ENCODE assay signal across 21 cellular contexts in the genomic region with DNA sequence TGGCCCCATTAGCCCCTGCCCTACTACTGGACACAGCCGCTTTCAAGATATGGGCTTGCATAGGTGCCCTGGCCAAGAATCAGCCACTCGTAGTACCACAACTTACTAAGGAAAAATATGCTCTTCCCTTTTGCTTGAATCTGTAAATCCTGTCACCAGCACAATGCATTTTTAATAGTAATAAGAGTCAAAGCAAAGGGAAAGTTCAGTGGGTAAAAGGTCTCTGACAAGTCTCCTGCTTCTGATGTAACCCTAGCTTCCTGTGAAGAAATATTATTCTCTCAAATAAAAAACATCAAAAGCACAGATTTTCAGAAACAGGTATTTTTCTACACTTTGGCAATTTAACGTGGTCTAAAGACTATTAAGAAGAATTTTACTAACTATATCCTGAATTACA.
DNase-seq lines count a peak whose midpoint lies in the region; ATAC-seq, FAIRE-seq and TF ChIP-seq lines count a peak whose summit lies in the region.
"Had no signal": no experiment of that assay in that cellular context is flagged by ENCODE, and none has a peak within 500 bp of the region (broad histone marks: within the 10 kb centered on the region; RNA-seq: fewer than 3 reads in every experiment).

No MANE protein-coding gene starts in this region.

- H3K4me1 ChIP-seq in IMR-90 (ENCODE audit: control insufficient read depth, insufficient read depth, low read length) (peaks cover 12% of the 10 kb centered on the region), H1 (replicated peaks in 1 of 4; ENCODE audit: control insufficient read depth in 3 of 4, insufficient read depth in 4 of 4, low read length in 3 of 4) (no peaks in the 10 kb centered on the region), mesenchymal stem cell (ENCODE audit: control insufficient read depth, insufficient read depth, low read depth, low read length) (no peaks in the 10 kb centered on the region), smooth muscle cell (ENCODE audit: low read depth) (peaks cover 23% of the 10 kb centered on the region)
- H3K4me1 ChIP-seq: A549, Peyer's patch had no signal

- H3K4me3 Mint-ChIP-seq in osteocyte (ENCODE audit: unreplicated experiment), result no peak overlapping the region
- H3K4me3 Mint-ChIP-seq: B cell, CD14-positive monocyte, HFFc6 had no signal

- H3K4me1 Mint-ChIP-seq in osteocyte (ENCODE audit: unreplicated experiment), result peaks cover 6% of the 10 kb centered on the region
- H3K4me1 Mint-ChIP-seq: B cell, CD14-positive monocyte had no signal

- H3K4me2 ChIP-seq in IMR-90 (ENCODE audit: low read depth, low read length) (no peak overlapping the region), H1 (ENCODE audit: insufficient read depth in 1 of 2, low read depth in 2 of 2, low read length in 2 of 2) (no peak overlapping the region), mesenchymal stem cell (ENCODE audit: low read length, poor library complexity, severe bottlenecking) (no peak overlapping the region), smooth muscle cell (no peak overlapping the region)
- H3K4me2 ChIP-seq: A549 had no signal

- H3K18ac ChIP-seq in IMR-90 (ENCODE audit: low read depth, low read length) (peak overlapping the region; percentile 95), H1 (ENCODE audit: extremely low read depth, low read length) (no peak overlapping the region), mesenchymal stem cell (ENCODE audit: low read depth in 1 of 2, low read length in 2 of 2) (peak overlapping the region; percentile 43 to 46)

- H4K20me1 ChIP-seq in IMR-90 (ENCODE audit: insufficient read depth, low read length) (no peaks in the 10 kb centered on the region), H1 (replicated peaks in 1 of 2; ENCODE audit: control insufficient read depth in 1 of 2, insufficient read depth in 2 of 2, low read length in 2 of 2) (no peaks in the 10 kb centered on the region), smooth muscle cell (ENCODE audit: low read depth) (no peaks in the 10 kb centered on the region)

- peak overlapping the region; percentile 60 for H4K91ac ChIP-seq in IMR-90 (ENCODE audit: insufficient read depth, low read depth, low read length)
- no peak overlapping the region for H4K91ac ChIP-seq in H1 (replicated peaks; ENCODE audit: insufficient read length, low read length)
- H4K91ac ChIP-seq in mesenchymal stem cell (ENCODE audit: low read length), result no peak overlapping the region

- TF ChIP-seq POLR2A in IMR-90 (IDR thresholded peaks at IDR 0.05; ENCODE audit: low read depth, low read length), result no peak
- no peak for TF ChIP-seq POLR2A in H1 (IDR thresholded peaks at IDR 0.05; ENCODE audit: control extremely low read depth in 1 of 2, low read depth in 2 of 2, low read length in 2 of 2)

- H3K23me2 ChIP-seq in H1 (ENCODE audit: low read depth, low read length), result no peaks in the 10 kb centered on the region

- peaks cover 2% of the 10 kb centered on the region for H3K9me1 ChIP-seq in IMR-90 (ENCODE audit: insufficient read depth, low read length)

- intact Hi-C loops in IMR-90 (cut with micrococcal nuclease), result loop anchor here (2.0 kb wide), 1 partner anchor 70 kb away; no protein-coding TSS in a partner anchor

- H2BK5ac ChIP-seq in IMR-90 (ENCODE audit: low read depth, low read length, poor library complexity, severe bottlenecking) (no peak overlapping the region), H1 (ENCODE audit: low read depth, low read length) (no peak overlapping the region), mesenchymal stem cell (ENCODE audit: low read depth, low read length, poor library complexity, severe bottlenecking) (no peak overlapping the region)

- H3K27me3 ChIP-seq in IMR-90 (ENCODE audit: control insufficient read depth, insufficient read depth, low read length) (no peaks in the 10 kb centered on the region), H1 (replicated peaks in 1 of 4; ENCODE audit: control insufficient read depth in 3 of 4, extremely low read depth in 1 of 4, insufficient read depth in 3 of 4, low read length in 3 of 4) (no peaks in the 10 kb centered on the region), mesenchymal stem cell (ENCODE audit: control insufficient read depth in 1 of 2, insufficient read depth in 1 of 2, low read length in 2 of 2) (no peaks in the 10 kb centered on the region), smooth muscle cell (ENCODE audit: low read depth) (no peaks in the 10 kb centered on the region)
- H3K27me3 ChIP-seq: Peyer's patch had no signal

- H2BK20ac ChIP-seq in IMR-90 (ENCODE audit: low read depth, low read length), result peak overlapping the region; percentile 51; the same call in 1 of the 2 replicates
- H2BK20ac ChIP-seq in H1 (ENCODE audit: low read length), result no peak overlapping the region

- no peak for TF ChIP-seq EP300 in H1 (IDR thresholded peaks at IDR 0.05; ENCODE audit: borderline replicate concordance in 1 of 2, low read depth in 2 of 2, low read length in 2 of 2)

- POLR2A ChIA-PET in IMR-90 (lab: Charles Lee; ENCODE audit: unreplicated experiment), result no interaction called here
- POLR2A ChIA-PET in H1 (lab: Charles Lee; ENCODE audit: partially characterized antibody), result no interaction called here

- TF ChIP-seq CTCF in IMR-90 (conservative IDR thresholded peaks at IDR 0.05; ENCODE audit: low read depth, low read length) (no peak), H1 (IDR thresholded peaks at IDR 0.05; ENCODE audit: control extremely low read depth in 1 of 3, insufficient read depth in 1 of 3, low read depth in 1 of 3, low read length in 3 of 3) (no peak), smooth muscle cell (IDR thresholded peaks at IDR 0.05; ENCODE audit: borderline replicate concordance, insufficient read depth, poor library complexity, severe bottlenecking) (no peak), osteocyte (IDR thresholded peaks at IDR 0.05) (no peak)

- H3K27ac ChIP-seq in IMR-90 (ENCODE audit: insufficient read depth, low read length) (peak overlapping the region; percentile 13; the same call in 1 of the 2 replicates), H1 (ENCODE audit: low read depth, low read length) (no peak overlapping the region), mesenchymal stem cell (ENCODE audit: low read length, poor library complexity, severe bottlenecking) (no peak overlapping the region), smooth muscle cell (ENCODE audit: low read depth) (no peak overlapping the region)
- H3K27ac ChIP-seq: Peyer's patch had no signal

- H4K8ac ChIP-seq in IMR-90 (ENCODE audit: low read depth in 2 of 2, low read length in 2 of 2) (peak overlapping the region; percentile 63 to 80), H1 (ENCODE audit: extremely low read depth, insufficient read depth, low read length) (no peak overlapping the region), mesenchymal stem cell (ENCODE audit: low read length) (peak overlapping the region; percentile 54)

- no peak for FAIRE-seq in H1 (lab: Jason Lieb, UNC)
- FAIRE-seq: A549 had no signal

- TF ChIP-seq RAD21 in IMR-90 (IDR thresholded peaks at IDR 0.05; ENCODE audit: low read length) (no peak), H1 (IDR thresholded peaks at IDR 0.05 in 1 of 2, conservative IDR thresholded peaks at IDR 0.05 in 1 of 2; ENCODE audit: low read depth in 2 of 2, low read length in 2 of 2) (no peak)

- CTCF ChIA-PET in IMR-90 (lab: Yijun Ruan, JAX) (no interaction called here), H1 (lab: Charles Lee; ENCODE audit: partially characterized antibody) (interaction anchor here (0.6 kb wide), 1 partner anchor 41 kb away, joined by 4 read pairs; no protein-coding TSS in a partner anchor)

- H2BK120ac ChIP-seq in IMR-90 (ENCODE audit: low read depth, low read length) (peak overlapping the region; percentile 53), H1 (replicated peaks; ENCODE audit: low read depth, low read length) (no peak overlapping the region), mesenchymal stem cell (ENCODE audit: low read depth, low read length) (peak overlapping the region; percentile 73)

- H2AFZ ChIP-seq in IMR-90 (replicated peaks; ENCODE audit: low read length, poor library complexity), result no peak overlapping the region
- peak overlapping the region; percentile 65 for H2AFZ ChIP-seq in H1 (ENCODE audit: low read length)
- peak overlapping the region; percentile 51 for H2AFZ ChIP-seq in mesenchymal stem cell (ENCODE audit: low read depth, low read length)
- H2AFZ ChIP-seq in smooth muscle cell (ENCODE audit: low read depth), result peak overlapping the region; percentile 71

- H2BK15ac ChIP-seq in IMR-90 (ENCODE audit: low read depth, low read length) (peak overlapping the region; percentile 65; the same call in 1 of the 3 replicates), H1 (ENCODE audit: low read length) (no peak overlapping the region), mesenchymal stem cell (ENCODE audit: low read depth, poor library complexity, severe bottlenecking) (no peak overlapping the region)

- H4K5ac ChIP-seq in IMR-90 (ENCODE audit: low read depth, low read length) (peak overlapping the region; percentile 77), H1 (ENCODE audit: insufficient read length, low read depth, low read length) (no peak overlapping the region)

- H3K79me2 ChIP-seq in H1 (ENCODE audit: control insufficient read depth in 1 of 2, insufficient read depth in 2 of 2, low read length in 2 of 2) (no peaks in the 10 kb centered on the region), smooth muscle cell (ENCODE audit: low read depth) (no peaks in the 10 kb centered on the region)

- ATAC-seq in IMR-90 (ENCODE audit: low read depth), result no peak; the same call in 1 of the 2 replicates
- ATAC-seq in GM21367 (IDR thresholded peaks at IDR 0.05; ENCODE audit: unreplicated experiment), result no peak
- ATAC-seq: A549 had no signal

- in situ Hi-C loops in IMR-90 (cut with MboI; ENCODE audit: low sequenced_read_pairs), result no loop called here

- no peaks in the 10 kb centered on the region for H3K9me3 Mint-ChIP-seq in osteocyte (ENCODE audit: unreplicated experiment)
- H3K9me3 Mint-ChIP-seq: HFFc6 had no signal

- H3K23ac ChIP-seq in IMR-90 (ENCODE audit: low read depth, low read length) (no peak overlapping the region), H1 (ENCODE audit: insufficient read length) (no peak overlapping the region), mesenchymal stem cell (ENCODE audit: low read length in 2 of 2) (no peak overlapping the region)

- 0 out of 2 replicates have a peak overlapping the region, but pooled peaks have one; percentile 16 for H3K56ac ChIP-seq in IMR-90 (ENCODE audit: extremely low read depth, insufficient read depth, low read length)
- no peak overlapping the region for H3K56ac ChIP-seq in H1 (replicated peaks; ENCODE audit: insufficient read length, low read depth, low read length)

- H3K4me3 ChIP-seq in IMR-90 (ENCODE audit: insufficient read depth, low read depth, low read length) (no peak overlapping the region), H1 (ENCODE audit: extremely low read depth in 1 of 4, insufficient read depth in 2 of 4, low read depth in 3 of 4, low read length in 4 of 4) (no peak overlapping the region), mesenchymal stem cell (ENCODE audit: insufficient read depth in 1 of 2, low read depth in 1 of 2, low read length in 2 of 2) (no peak overlapping the region), smooth muscle cell (no peak overlapping the region)
- H3K4me3 ChIP-seq: A549, Peyer's patch had no signal

- BruUV-seq in IMR-90 (replicated peaks; lab: Mats Ljungman, UMichigan), result no TSS peak

- no peaks in the 10 kb centered on the region for H3F3A ChIP-seq in smooth muscle cell (ENCODE audit: low read depth)

- H3K14ac ChIP-seq in IMR-90 (replicated peaks; ENCODE audit: low read depth, low read length), result peak overlapping the region; percentile 60; the same call in 1 of the 2 replicates
- no peak overlapping the region for H3K14ac ChIP-seq in H1 (ENCODE audit: insufficient read length)
- no peak overlapping the region for H3K14ac ChIP-seq in mesenchymal stem cell (ENCODE audit: low read length in 2 of 2)

- no CpG with 5 or more reads among the region's 3 CpGs for WGBS in IMR-90 (ENCODE audit: extremely low coverage in 2 of 2, insufficient read length in 1 of 2), 2 experiments
- whole genome bisulfite sequencing in H1 (ENCODE audit: extremely low coverage in 1 of 2, insufficient coverage in 1 of 2, insufficient read length in 1 of 2, insufficient replicate concordance in 2 of 2, low coverage in 1 of 2, low lambda C conversion rate in 2 of 2, missing lambda C conversion rate in 1 of 2), 2 experiments, result 83% methylated on average over 3 of the region's 3 CpGs; no CpG with 5 or more reads in 1 of the 2 experiments
- 100% methylated on average over 1 of the region's 3 CpGs for WGBS in mesenchymal stem cell
- WGBS in smooth muscle cell (ENCODE audit: low lambda C conversion rate), result 88% methylated on average over 3 of the region's 3 CpGs

- H3K9ac ChIP-seq in IMR-90 (ENCODE audit: low read depth, low read length), result no peak overlapping the region
- H3K9ac ChIP-seq in H1 (replicated peaks in 1 of 4; ENCODE audit: extremely low read depth in 1 of 4, low read depth in 3 of 4, low read length in 3 of 4), result no peak overlapping the region
- H3K9ac ChIP-seq in mesenchymal stem cell (ENCODE audit: low read length), result peak overlapping the region; percentile 5
- no peak overlapping the region for H3K9ac ChIP-seq in smooth muscle cell (ENCODE audit: low read depth)

- H3K9me3 ChIP-seq in IMR-90 (ENCODE audit: control insufficient read depth, insufficient read depth, low read length), result no peaks in the 10 kb centered on the region
- H3K9me3 ChIP-seq in H1 (ENCODE audit: insufficient read depth in 2 of 2, low read depth in 1 of 2, low read length in 1 of 2), result no peaks in the 10 kb centered on the region
- H3K9me3 ChIP-seq in mesenchymal stem cell (ENCODE audit: control insufficient read depth, low read length), result no peaks in the 10 kb centered on the region
- H3K9me3 ChIP-seq in smooth muscle cell (replicated peaks; ENCODE audit: low read depth), result no peaks in the 10 kb centered on the region
- H3K9me3 ChIP-seq: A549, Peyer's patch had no signal

- H3K4ac ChIP-seq in IMR-90 (ENCODE audit: low read depth, low read length), result peak overlapping the region; percentile 50
- no peak overlapping the region for H3K4ac ChIP-seq in H1 (replicated peaks; ENCODE audit: insufficient read length, low read depth, low read length)
- no peak overlapping the region for H3K4ac ChIP-seq in mesenchymal stem cell (ENCODE audit: low read depth in 1 of 2, low read length in 2 of 2)

- H3K36me3 ChIP-seq in IMR-90 (ENCODE audit: control insufficient read depth, insufficient read depth, low read length), result no peaks in the 10 kb centered on the region
- no peaks in the 10 kb centered on the region for H3K36me3 ChIP-seq in H1 (ENCODE audit: control insufficient read depth in 2 of 4, insufficient read depth in 4 of 4, low read length in 3 of 4)
- H3K36me3 ChIP-seq in mesenchymal stem cell (ENCODE audit: control insufficient read depth in 1 of 2, insufficient read depth in 2 of 2, low read depth in 1 of 2, low read length in 2 of 2), result no peaks in the 10 kb centered on the region
- H3K36me3 ChIP-seq in smooth muscle cell (ENCODE audit: low read depth), result no peaks in the 10 kb centered on the region
- H3K36me3 ChIP-seq: Peyer's patch had no signal

- no peaks in the 10 kb centered on the region for H3K36me3 Mint-ChIP-seq in osteocyte (ENCODE audit: unreplicated experiment)
- H3K36me3 Mint-ChIP-seq: CD14-positive monocyte had no signal

- H2BK12ac ChIP-seq in H1 (ENCODE audit: low read depth, low read length) (no peak overlapping the region), mesenchymal stem cell (ENCODE audit: low read length in 2 of 2) (peak overlapping the region in 1 of 2 experiments; percentile 37)

- no peak for DNase-seq in IMR-90
- no peak for DNase-seq in H1 (ENCODE audit: low read depth in 1 of 2, low spot score in 2 of 2)
- DNase-seq in mesenchymal stem cell, result no peak
- no peak for DNase-seq in smooth muscle cell (lab: John Stamatoyannopoulos, UW; ENCODE audit: unreplicated experiment)
- no peak for DNase-seq in osteocyte (ENCODE audit: extremely low spot score, unreplicated experiment)
- no peak for DNase-seq in SK-N-DZ (ENCODE audit: low spot score)
- DNase-seq: DMS53, GDM1, H7, HFFc6, KG1, NCI-H1105, NCI-H2029 treated with DMSO at 0.1 percent for 48 hours, NCI-H345, NCI-H524, NCI-H82, Peyer's patch had no signal

- no peak overlapping the region for H3K27ac Mint-ChIP-seq in osteocyte (ENCODE audit: unreplicated experiment)
- H3K27ac Mint-ChIP-seq: B cell, HFFc6 had no signal

- dilution Hi-C loops in IMR-90 (cut with HindIII; ENCODE audit: low sequenced_read_pairs, unreplicated experiment), result no loop called here

- H2AK5ac ChIP-seq in IMR-90 (ENCODE audit: low read depth, low read length) (peak overlapping the region; percentile 64; the same call in 1 of the 2 replicates), H1 (ENCODE audit: low read depth, low read length) (no peak overlapping the region), mesenchymal stem cell (ENCODE audit: low read length, severe bottlenecking) (no peak overlapping the region)

- H3K27me3 Mint-ChIP-seq in osteocyte (ENCODE audit: unreplicated experiment), result no peaks in the 10 kb centered on the region
- H3K27me3 Mint-ChIP-seq: B cell had no signal

- no peak overlapping the region for H2AK9ac ChIP-seq in IMR-90 (replicated peaks; ENCODE audit: low read depth, low read length, poor library complexity)

- H3K79me1 ChIP-seq in IMR-90 (ENCODE audit: low read depth in 1 of 2, low read length in 2 of 2) (no peaks in the 10 kb centered on the region), H1 (ENCODE audit: low read depth, low read length) (no peaks in the 10 kb centered on the region), mesenchymal stem cell (replicated peaks; ENCODE audit: low read length, poor library complexity, severe bottlenecking) (no peaks in the 10 kb centered on the region)
